In genomic region chr2:190350371-190350770, GRCh38 we compare ENCODE assay signal across 13 cellular contexts. TPM values are rescaled to one million over a fixed set of nuclear protein-coding genes. Genes with fewer than 3 reads are reported as not detected.
A peak's percentile ranks its signal among the peaks of the same experiment; 100 is the strongest.
DNase-seq lines count a peak whose midpoint lies in the region; TF ChIP-seq lines count a peak whose summit lies in the region.
"Had no signal": no experiment of that assay in that cellular context is flagged by ENCODE, and none has a peak within 500 bp of the region (broad histone marks: within the 10 kb centered on the region; RNA-seq: fewer than 3 reads in every experiment).

No MANE protein-coding gene starts in this region.

- H3K27me3 Mint-ChIP-seq in neural crest cell (ENCODE audit: low read depth): no peaks in the 10 kb centered on the region
- H3K27me3 Mint-ChIP-seq in activated T-helper 2 cell treated with anti-CD3 and anti-CD28 coated beads, Interferon-gamma antibody, Interleukin-2, Interleukin-4, amounts not matched to agents 10 μg/mL and 5 μg/mL and 100 μg/mL, durations not matched to agents 14 hours and 24 hours and 36 hours (ENCODE audit: low read depth): no peaks in the 10 kb centered on the region
- H3K27me3 Mint-ChIP-seq: CD8-positive, alpha-beta memory T cell had no signal

- intact Hi-C loops in activated T-helper 2 cell treated with anti-CD3 and anti-CD28 coated beads, Interferon-gamma antibody, Interleukin-2, Interleukin-4, amounts not matched to agents 10 μg/mL and 5 μg/mL and 100 μg/mL, durations not matched to agents 14 hours and 24 hours and 36 hours (cut with micrococcal nuclease): no loop called here

- peaks cover 29% of the 10 kb centered on the region for H3K4me1 Mint-ChIP-seq in neural crest cell
- H3K4me1 Mint-ChIP-seq in activated T-helper 2 cell treated with anti-CD3 and anti-CD28 coated beads, Interferon-gamma antibody, Interleukin-2, Interleukin-4, amounts not matched to agents 10 μg/mL and 5 μg/mL and 100 μg/mL, durations not matched to agents 14 hours and 24 hours and 36 hours (ENCODE audit: low read depth): peaks cover 18% of the 10 kb centered on the region

- peak overlapping the region; percentile 10 for H3K27ac ChIP-seq in cingulate gyrus (ENCODE audit: low read depth, low read length)
- H3K27ac ChIP-seq in layer of hippocampus (ENCODE audit: low read depth, low read length): peak overlapping the region; percentile 68
- H3K27ac ChIP-seq: BLaER1 had no signal

- H3K27me3 ChIP-seq in layer of hippocampus (ENCODE audit: control insufficient read depth, insufficient read depth, low read length): no peaks in the 10 kb centered on the region
- H3K27me3 ChIP-seq: BLaER1 had no signal

- DNase-seq in neural crest cell (ENCODE audit: low read depth, low spot score) (no peak), superior temporal gyrus (ENCODE audit: extremely low spot score) (peak; percentile 75), NK-92 (lab: John Stamatoyannopoulos, UW; ENCODE audit: unreplicated experiment) (no peak), foreskin fibroblast (no peak), H4 (ENCODE audit: low spot score) (no peak)
- no peak for DNase-seq in activated T-helper 2 cell treated with anti-CD3 and anti-CD28 coated beads, Interferon-gamma antibody, Interleukin-2, Interleukin-4, amounts not matched to agents 10 μg/mL and 5 μg/mL and 100 μg/mL, durations not matched to agents 14 hours and 24 hours and 36 hours (ENCODE audit: low spot score)
- DNase-seq: Caco-2; CD8-positive, alpha-beta memory T cell; DND-41; GDM1 had no signal

- H3K4me3 Mint-ChIP-seq in neural crest cell: no peak overlapping the region
- no peak overlapping the region for H3K4me3 Mint-ChIP-seq in activated T-helper 2 cell treated with anti-CD3 and anti-CD28 coated beads, Interferon-gamma antibody, Interleukin-2, Interleukin-4, amounts not matched to agents 10 μg/mL and 5 μg/mL and 100 μg/mL, durations not matched to agents 14 hours and 24 hours and 36 hours (ENCODE audit: low read depth)
- H3K4me3 Mint-ChIP-seq: CD8-positive, alpha-beta memory T cell had no signal

- no peak for TF ChIP-seq CTCF in neural crest cell (conservative IDR thresholded peaks at IDR 0.05)
- no peak for TF ChIP-seq CTCF in foreskin fibroblast (IDR thresholded peaks at IDR 0.05; ENCODE audit: low read depth, low read length)

- H3K4me3 ChIP-seq in foreskin fibroblast (ENCODE audit: low read depth in 1 of 2, low read length in 2 of 2): no peak overlapping the region
- H3K4me3 ChIP-seq: BLaER1 had no signal

- H3K36me3 Mint-ChIP-seq in neural crest cell (ENCODE audit: low read depth): no peaks in the 10 kb centered on the region
- H3K36me3 Mint-ChIP-seq in activated T-helper 2 cell treated with anti-CD3 and anti-CD28 coated beads, Interferon-gamma antibody, Interleukin-2, Interleukin-4, amounts not matched to agents 10 μg/mL and 5 μg/mL and 100 μg/mL, durations not matched to agents 14 hours and 24 hours and 36 hours (ENCODE audit: low read depth): no peaks in the 10 kb centered on the region
- H3K36me3 Mint-ChIP-seq: CD8-positive, alpha-beta memory T cell had no signal

- peak overlapping the region; percentile 55 for H3K27ac Mint-ChIP-seq in neural crest cell (ENCODE audit: unreplicated experiment)
- H3K27ac Mint-ChIP-seq in activated T-helper 2 cell treated with anti-CD3 and anti-CD28 coated beads, Interferon-gamma antibody, Interleukin-2, Interleukin-4, amounts not matched to agents 10 μg/mL and 5 μg/mL and 100 μg/mL, durations not matched to agents 14 hours and 24 hours and 36 hours: no peak overlapping the region
- H3K27ac Mint-ChIP-seq: CD8-positive, alpha-beta memory T cell had no signal

- no peaks in the 10 kb centered on the region for H3K9me3 Mint-ChIP-seq in neural crest cell
- H3K9me3 Mint-ChIP-seq in activated T-helper 2 cell treated with anti-CD3 and anti-CD28 coated beads, Interferon-gamma antibody, Interleukin-2, Interleukin-4, amounts not matched to agents 10 μg/mL and 5 μg/mL and 100 μg/mL, durations not matched to agents 14 hours and 24 hours and 36 hours: no peaks in the 10 kb centered on the region
- H3K9me3 Mint-ChIP-seq: CD8-positive, alpha-beta memory T cell had no signal

RNA-seq across cellular contexts. Expression of gene INPP1, which starts 7.0 kb away (rescaled TPM):
- 14.3 and 15.3 TPM in 2 replicates for total RNA-seq in neural crest cell
- 12.8 and 13.6 TPM in 2 replicates for total RNA-seq in activated T-helper 2 cell treated with anti-CD3 and anti-CD28 coated beads, Interferon-gamma antibody, Interleukin-2, Interleukin-4, amounts not matched to agents 10 μg/mL and 5 μg/mL and 100 μg/mL, durations not matched to agents 14 hours and 24 hours and 36 hours
- total RNA-seq in H4 (2014; rRNA removed; shearing (Covaris generic)): 6.5 and 15.1 TPM in 2 replicates

RNA-seq across cellular contexts. Expression of gene HIBCH, which starts 30.7 kb away (rescaled TPM):
- total RNA-seq in neural crest cell: 32.6 and 33.7 TPM in 2 replicates
- total RNA-seq in activated T-helper 2 cell treated with anti-CD3 and anti-CD28 coated beads, Interferon-gamma antibody, Interleukin-2, Interleukin-4, amounts not matched to agents 10 μg/mL and 5 μg/mL and 100 μg/mL, durations not matched to agents 14 hours and 24 hours and 36 hours: 24.5 and 26.0 TPM in 2 replicates
- 13.2 and 15.4 TPM in 2 replicates for total RNA-seq in H4 (2014; rRNA removed; shearing (Covaris generic))

RNA-seq across cellular contexts. Expression of gene MFSD6, which starts 57.8 kb away (rescaled TPM):
- 1.5 and 2.1 TPM in 2 replicates for total RNA-seq in neural crest cell
- 40.9 and 44.0 TPM in 2 replicates for total RNA-seq in activated T-helper 2 cell treated with anti-CD3 and anti-CD28 coated beads, Interferon-gamma antibody, Interleukin-2, Interleukin-4, amounts not matched to agents 10 μg/mL and 5 μg/mL and 100 μg/mL, durations not matched to agents 14 hours and 24 hours and 36 hours
- 4.7 and 6.6 TPM in 2 replicates for total RNA-seq in H4 (2014; rRNA removed; shearing (Covaris generic))
